8 cellular contexts compared by ENCODE assay signal in genomic region chr10:72337039-72337629, GRCh38. TPM values are rescaled to one million over a fixed set of nuclear protein-coding genes. Genes with fewer than 3 reads are reported as not detected.
A peak's percentile ranks its signal among the peaks of the same experiment; 100 is the strongest.
DNase-seq lines count a peak whose midpoint lies in the region; ATAC-seq, FAIRE-seq and TF ChIP-seq lines count a peak whose summit lies in the region.

No MANE protein-coding gene starts in this region.

- TF ChIP-seq CTCF in endodermal cell (conservative IDR thresholded peaks at IDR 0.05) = peak; percentile 98
- peak; percentile 86 for TF ChIP-seq CTCF in mesothelial cell of epicardium (IDR thresholded peaks at IDR 0.05; ENCODE audit: unreplicated experiment)

- H3K4me3 Mint-ChIP-seq in endodermal cell (no peak overlapping the region), mesothelial cell of epicardium (no peak overlapping the region)

- no peaks in the 10 kb centered on the region for H3K27me3 ChIP-seq in endodermal cell (ENCODE audit: control insufficient read depth, insufficient read depth, low read length, poor library complexity, severe bottlenecking)

- FAIRE-seq in GM12891 (lab: Jason Lieb, UNC) = peak; percentile 78

- H3K36me3 Mint-ChIP-seq in endodermal cell (ENCODE audit: low read depth) (peaks cover 50% of the 10 kb centered on the region), mesothelial cell of epicardium (peaks cover 16% of the 10 kb centered on the region)

- DNase-seq in A172 (ENCODE audit: low spot score) = peak; percentile 64
- DNase-seq in GM12891 (ENCODE audit: insufficient read length, low spot score) = no peak
- DNase-seq in NCI-H460 (ENCODE audit: extremely low read depth, low read depth) = peak; percentile 78
- DNase-seq in activated CD8-positive, alpha-beta memory T cell treated with anti-CD3 and anti-CD28 coated beads, Interleukin-2, amount 50 U/mL, for 4 hours = peak; percentile 72
- DNase-seq in endodermal cell = peak; percentile 91
- peak; percentile 49 to 79 for DNase-seq in mesothelial cell of epicardium (ENCODE audit: low spot score in 2 of 2, unreplicated experiment in 2 of 2)
- peak; percentile 54 for DNase-seq in stromal cell of bone marrow (ENCODE audit: low read depth)

- no peaks in the 10 kb centered on the region for H3K9me3 ChIP-seq in endodermal cell (ENCODE audit: control insufficient read depth, low read length)

- H3K9me3 Mint-ChIP-seq in endodermal cell (no peaks in the 10 kb centered on the region), mesothelial cell of epicardium (no peaks in the 10 kb centered on the region)

- H3K4me1 Mint-ChIP-seq in endodermal cell = peaks cover 2% of the 10 kb centered on the region
- H3K4me1 Mint-ChIP-seq in mesothelial cell of epicardium = peaks cover 33% of the 10 kb centered on the region

- H3K27ac Mint-ChIP-seq in endodermal cell (no peak overlapping the region), mesothelial cell of epicardium (peak overlapping the region; percentile 39)

- no peak for TF ChIP-seq POLR2A in GM12891 (IDR thresholded peaks at IDR 0.05; ENCODE audit: low read depth, low read length)

- H3K27ac ChIP-seq in endodermal cell (ENCODE audit: low read depth, low read length) = no peak overlapping the region

- ATAC-seq in HG02678 (IDR thresholded peaks at IDR 0.05; ENCODE audit: unreplicated experiment) = no peak

- H3K4me1 ChIP-seq in endodermal cell (ENCODE audit: control insufficient read depth, insufficient read depth, low read length) = peaks cover 3% of the 10 kb centered on the region

- H3K36me3 ChIP-seq in endodermal cell (ENCODE audit: control insufficient read depth, insufficient read depth, low read length) = peaks cover 52% of the 10 kb centered on the region

- H3K27me3 Mint-ChIP-seq in endodermal cell (ENCODE audit: insufficient read depth) = no peaks in the 10 kb centered on the region
- no peaks in the 10 kb centered on the region for H3K27me3 Mint-ChIP-seq in mesothelial cell of epicardium (ENCODE audit: low read depth)

- no peak overlapping the region for H3K9ac ChIP-seq in endodermal cell (ENCODE audit: extremely low read depth, low read length, poor library complexity, severe bottlenecking)

- 57 to 71% methylated on average over 5 of the region's 5 CpGs for WGBS in endodermal cell (ENCODE audit: insufficient coverage in 1 of 2, insufficient read length in 1 of 2), 2 experiments

- no peak overlapping the region for H3K4me3 ChIP-seq in endodermal cell (ENCODE audit: low read length)

TF ChIP-seq in GM12891, 5 proteins besides CTCF, POLR2A, EP300 and RAD21:
- no peak for TF ChIP-seq POU2F2 (IDR thresholded peaks at IDR 0.05; ENCODE audit: low read depth, low read length)

RNA-seq across cellular contexts. Expression of gene DNAJB12, which starts 17.6 kb away (rescaled TPM):
- 33.1 and 34.6 TPM in 2 replicates for total RNA-seq in A172 (2014; rRNA removed; shearing (Covaris generic))
- polyA plus RNA-seq in GM12891 (2012; ENCODE audit: low read depth, missing spikeins) = 13.7 TPM
- total RNA-seq in NCI-H460 (2014; rRNA removed; shearing (Covaris generic)) = 5.4 and 7.0 TPM in 2 replicates
- 13.4 and 23.8 TPM in 2 replicates for polyA plus RNA-seq in NCI-H460 (2014; cell fraction: nucleus; rRNA removed)
- 10 to 100 TPM; 22.6 to 27.5 TPM for total RNA-seq in endodermal cell
- polyA plus RNA-seq in endodermal cell (2013, experiment 1 of 2) = 18.3 TPM
- 17.5 TPM for polyA plus RNA-seq in endodermal cell (2013, experiment 2 of 2)
- total RNA-seq in mesothelial cell of epicardium = 31.4 to 35.3 TPM (median 32.1 TPM) in 3 replicates
